Comparison of ENCODE assay signal across 19 cellular contexts in genomic region chr22:23076896-23077572, GRCh38. TPM values are rescaled to one million over a fixed set of nuclear protein-coding genes. Genes with fewer than 3 reads are reported as not detected.
DNase-seq lines count a peak whose midpoint lies in the region; ATAC-seq, FAIRE-seq and TF ChIP-seq lines count a peak whose summit lies in the region.
"Had no signal": no experiment of that assay in that cellular context is flagged by ENCODE, and none has a peak within 500 bp of the region (broad histone marks: within the 10 kb centered on the region; RNA-seq: fewer than 3 reads in every experiment).

No MANE protein-coding gene starts in this region.

- BruUV-seq in K562 (replicated peaks; lab: Mats Ljungman, UMichigan), result no TSS peak

- DNase-seq in Right ventricle myocardium inferior (ENCODE audit: missing footprints), result peak; percentile 18
- DNase-seq in heart left ventricle, result no peak
- DNase-seq in K562 (ENCODE audit: extremely low read depth in 1 of 4, low spot score in 3 of 4), result peak in 1 of 4 experiments; percentile 57
- DNase-seq in progenitor cell of endocrine pancreas (ENCODE audit: low spot score, unreplicated experiment), result no peak
- DNase-seq in dermis blood vessel endothelial cell, result no peak
- no peak for DNase-seq in OCI-M1 (lab: John Stamatoyannopoulos, UW)
- no peak for DNase-seq in GOT3 (lab: John Stamatoyannopoulos, UW)
- DNase-seq: CD4-positive, CD25-positive, alpha-beta regulatory T cell; DMS79; H9; NCI-H1436 treated with DMSO at 0.1 percent for 48 hours; NCI-H2029; NCI-H2227 treated with DMSO at 0.1 percent for 48 hours; NCI-H510A; NCI-H748 treated with DMSO at 0.1 percent for 48 hours; Peyer's patch; SJCRH30 had no signal

- H3K27ac ChIP-seq in heart left ventricle (no peak overlapping the region), K562 (ENCODE audit: extremely low read depth, low read depth, low read length) (no peak overlapping the region)
- H3K27ac ChIP-seq: KMS-11, Peyer's patch, SJCRH30 had no signal

- H3K9ac ChIP-seq in K562 (ENCODE audit: insufficient read depth in 1 of 2, low read depth in 2 of 2, low read length in 2 of 2), result no peak overlapping the region
- H3K9ac ChIP-seq: KMS-11 had no signal

- no peaks in the 10 kb centered on the region for H3K36me3 ChIP-seq in heart left ventricle
- no peaks in the 10 kb centered on the region for H3K36me3 ChIP-seq in K562 (ENCODE audit: control insufficient read depth, insufficient read depth, low read length)
- H3K36me3 ChIP-seq: Peyer's patch, SJCRH30 had no signal

- no peak for FAIRE-seq in K562 (lab: Jason Lieb, UNC)
- FAIRE-seq: A204.1 had no signal

- WGBS in heart left ventricle, 4 donors, result 92 to 97% (median 96%) methylated on average over 10 of the region's 10 CpGs
- 1% methylated on average over 10 of the region's 10 CpGs for WGBS in K562 (ENCODE audit: insufficient coverage, low coverage, missing lambda C conversion rate)

- 0 out of 4 replicates have a peak, but pooled peaks of 1 of the 2 experiments have one; percentile 18 for TF ChIP-seq RAD21 in K562 (CRISPR knock-in tag; conservative IDR thresholded peaks at IDR 0.05 in 1 of 2, IDR thresholded peaks at IDR 0.05 in 1 of 2)

- CTCF ChIA-PET in K562 (lab: Yijun Ruan, JAX; ENCODE audit: low intra/inter-chr PET ratio), result no interaction called here

- intact Hi-C loops in Right ventricle myocardium inferior (cut with DNase I), result no loop called here
- intact Hi-C loops in heart left ventricle (cut with DNase I), result no loop called here
- intact Hi-C loops in K562 (cut with micrococcal nuclease), result no loop called here

- H3K27me3 ChIP-seq in heart left ventricle (peaks cover 0 to 4% (median 0%) of the 10 kb centered on the region in 9 donors), K562 (ENCODE audit: control insufficient read depth in 2 of 2, insufficient read depth in 2 of 2, low read length in 2 of 2) (peaks cover 38 to 92% of the 10 kb centered on the region in 2 experiments)
- H3K27me3 ChIP-seq: Peyer's patch, SJCRH30 had no signal

- H2AFZ ChIP-seq in K562 (ENCODE audit: low read depth, low read length), result no peak overlapping the region

- H3K4me1 ChIP-seq in heart left ventricle (peaks cover 0 to 5% (median 0%) of the 10 kb centered on the region in 12 donors), K562 (replicated peaks in 1 of 2; ENCODE audit: control insufficient read depth in 2 of 2, insufficient read depth in 2 of 2, low read length in 2 of 2) (peaks cover 0 to 6% of the 10 kb centered on the region in 2 experiments; a peak in 1 of 5 replicates)
- H3K4me1 ChIP-seq: Peyer's patch had no signal

- ATAC-seq in Right ventricle myocardium inferior (no peak), heart left ventricle (no peak), K562 (peak; percentile 4; the same call in 2 of the 3 replicates)

- no peaks in the 10 kb centered on the region for H3K79me2 ChIP-seq in K562 (ENCODE audit: control insufficient read depth, insufficient read depth, low read length)

- H3K4me3 ChIP-seq in heart left ventricle (no peak overlapping the region), K562 (no peak overlapping the region)
- H3K4me3 ChIP-seq: Peyer's patch, SJCRH30 had no signal

- H3K36me3 Mint-ChIP-seq in progenitor cell of endocrine pancreas (ENCODE audit: insufficient read depth), result peaks cover 2% of the 10 kb centered on the region
- H3K36me3 Mint-ChIP-seq: CD4-positive, CD25-positive, alpha-beta regulatory T cell had no signal

- TF ChIP-seq CTCF in heart left ventricle (IDR thresholded peaks at IDR 0.05) (no peak), K562 (IDR thresholded peaks at IDR 0.05 in 2 of 3, conservative IDR thresholded peaks at IDR 0.05 in 1 of 3; ENCODE audit: insufficient read depth in 2 of 3, low read depth in 1 of 3, low read length in 3 of 3) (no peak), progenitor cell of endocrine pancreas (IDR thresholded peaks at IDR 0.05; ENCODE audit: unreplicated experiment) (no peak)

- in situ Hi-C loops in K562 (cut with MboI), result no loop called here

- no peaks in the 10 kb centered on the region for H3K9me3 Mint-ChIP-seq in progenitor cell of endocrine pancreas (ENCODE audit: low read depth)
- H3K9me3 Mint-ChIP-seq: H9 had no signal

- H4K20me1 ChIP-seq in K562 (replicated peaks; ENCODE audit: control insufficient read depth, insufficient read depth, low read length), result peaks cover 72% of the 10 kb centered on the region

- no peak overlapping the region for H3K4me3 Mint-ChIP-seq in progenitor cell of endocrine pancreas (ENCODE audit: low read depth)
- H3K4me3 Mint-ChIP-seq: H9 had no signal

- H3K9me3 ChIP-seq in heart left ventricle (no peaks in the 10 kb centered on the region), K562 (replicated peaks; ENCODE audit: control insufficient read depth, insufficient read depth, low read depth, low read length) (no peaks in the 10 kb centered on the region)
- H3K9me3 ChIP-seq: Peyer's patch, SJCRH30 had no signal

- H3K4me2 ChIP-seq in K562 (ENCODE audit: insufficient read depth, low read length), result no peak overlapping the region
- H3K4me2 ChIP-seq: KMS-11 had no signal

- H3K27ac Mint-ChIP-seq in progenitor cell of endocrine pancreas, result peak overlapping the region; percentile 27
- H3K27ac Mint-ChIP-seq: CD4-positive, CD25-positive, alpha-beta regulatory T cell had no signal

- TF ChIP-seq POLR2A in heart left ventricle (IDR thresholded peaks at IDR 0.05) (no peak), K562 (conservative IDR thresholded peaks at IDR 0.05) (no peak)

- H3K27me3 Mint-ChIP-seq in progenitor cell of endocrine pancreas, result peaks cover 5% of the 10 kb centered on the region

- H3K9me1 ChIP-seq in K562 (ENCODE audit: control insufficient read depth, insufficient read depth, low read length), result peaks cover 23% of the 10 kb centered on the region

- H3K4me1 Mint-ChIP-seq in progenitor cell of endocrine pancreas (ENCODE audit: low read depth), result peaks cover 17% of the 10 kb centered on the region

- POLR2A ChIA-PET in K562 (lab: Yijun Ruan, JAX), result interaction anchor here (0.8 to 9.8 kb wide), 16 partner anchors 9 to 253 kb away, joined by 3 to 136 read pairs (median 4); no protein-coding TSS in a partner anchor

- TF ChIP-seq EP300 in K562 (IDR thresholded peaks at IDR 0.05; ENCODE audit: low read length), result no peak

TF ChIP-seq in K562, 482 proteins besides CTCF, POLR2A, EP300 and RAD21 (continues in another document):
- TF ChIP-seq TBP (optimal IDR thresholded peaks at IDR 0.05; ENCODE audit: low read depth, low read length), result peak; percentile 39
- TF ChIP-seq USF1 (CRISPR knock-in tag; IDR thresholded peaks at IDR 0.05), result no peak
- TF ChIP-seq THAP12 (CRISPR knock-in tag; IDR thresholded peaks at IDR 0.05), result peak; percentile 47; the same call in 1 of the 2 replicates

RNA-seq across cellular contexts. Expression of gene GNAZ, which starts 6.7 kb away (rescaled TPM):
- total RNA-seq in Right ventricle myocardium inferior (3.1 TPM), heart left ventricle (10 to 100 TPM in 1 of 9 donors, 1 to 10 TPM in 8; 1.8 to 13.9 (median 2.6) TPM), K562 (2014; rRNA removed) (0.14 and 0.24 TPM in 2 replicates), K562 (2014; rRNA removed; fragmentation: Illumina TruSeq; extraction: Trizol) (0.04 and 0.10 TPM in 2 replicates), K562 (2015; rRNA removed; fragmentation: Illumina TruSeq; extraction: Trizol) (0.04 and 0.11 TPM in 2 replicates), K562 (2021) (0.22 and 0.74 TPM in 2 replicates), progenitor cell of endocrine pancreas (16.3 and 19.2 TPM in 2 replicates), dermis blood vessel endothelial cell (0.37 and 0.68 TPM in 2 replicates)
- polyA plus RNA-seq in heart left ventricle (1 to 10 TPM; 1.1 to 1.9 TPM), K562 (2011; rRNA removed) (0.13 and 0.22 TPM in 2 replicates), K562 (2014; fragmentation: Illumina TruSeq; extraction: Trizol) (0.12 and 0.13 TPM in 2 replicates), K562 (2014; fragmentation: Nextera tagmentation; extraction: Ambion mirVana) (not detected), K562 (2014; rRNA removed) (0.18 TPM in 1 of 2 replicates, not detected in the other)
- 0.79 and 1.2 TPM in 2 replicates for total RNA-seq in K562 (2011; cell fraction: chromatin; rRNA removed; ENCODE audit: low replicate concordance)
- total RNA-seq in K562 (2011; cell fraction: nucleolus; rRNA removed), result 0.50 and 0.79 TPM in 2 replicates
- total RNA-seq in K562 (2011; cell fraction: nucleoplasm; rRNA removed), result 0.29 and 0.46 TPM in 2 replicates
- polyA plus RNA-seq in K562 (2011; cell fraction: cytosol; rRNA removed), result 0.15 and 0.31 TPM in 2 replicates
- 0.35 and 0.60 TPM in 2 replicates for polyA plus RNA-seq in K562 (2011; cell fraction: nucleus; rRNA removed)
- 0.14 and 0.26 TPM in 2 replicates for polyA plus RNA-seq in K562 (2012)
- 0.21 and 0.32 TPM in 2 replicates for polyA minus RNA-seq in K562 (2011; rRNA and poly(A)+ RNA removed)
- 0.57 TPM in 1 of 2 replicates, not detected in the other for polyA minus RNA-seq in K562 (2011; cell fraction: cytosol; rRNA and poly(A)+ RNA removed)
- 0.40 and 0.67 TPM in 2 replicates for polyA minus RNA-seq in K562 (2011; cell fraction: nucleus; rRNA and poly(A)+ RNA removed)
